In genomic region chr6:157609556-157609955, GRCh38 we compare ENCODE assay signal across 22 cellular contexts.
"Had no signal": no experiment of that assay in that cellular context is flagged by ENCODE, and none has a peak within 500 bp of the region (broad histone marks: within the 10 kb centered on the region; RNA-seq: fewer than 3 reads in every experiment).

No MANE protein-coding gene starts in this region.

- H3K27ac ChIP-seq: heart left ventricle, parathyroid adenoma, psoas muscle, sigmoid colon, skin epidermis, tibial artery, upper lobe of left lung had no signal

- H3K4me3 ChIP-seq: heart left ventricle, psoas muscle, sigmoid colon, skin epidermis, tibial artery, upper lobe of left lung, uterus had no signal

- H3K27me3 Mint-ChIP-seq: natural killer cell treated with Interleukin-12 subunit alpha and Interleukin-12 subunit beta and Interleukin-15 and Interleukin-18, amount 100 ng/mL, for 72 hours had no signal

- H3K9me3 ChIP-seq: heart left ventricle, psoas muscle, sigmoid colon, tibial artery, upper lobe of left lung, uterus had no signal

- H3K36me3 ChIP-seq: heart left ventricle, sigmoid colon, upper lobe of left lung, uterus had no signal

- H3K9me3 Mint-ChIP-seq: mesothelial cell of epicardium; natural killer cell treated with Interleukin-12 subunit alpha and Interleukin-12 subunit beta and Interleukin-15 and Interleukin-18, amount 100 ng/mL, for 72 hours had no signal

- H2AFZ ChIP-seq: parathyroid adenoma had no signal

- H3K4me3 Mint-ChIP-seq: mesothelial cell of epicardium; natural killer cell treated with Interleukin-12 subunit alpha and Interleukin-12 subunit beta and Interleukin-15 and Interleukin-18, amount 100 ng/mL, for 72 hours had no signal

- H3K27me3 ChIP-seq: heart left ventricle, sigmoid colon, tibial artery, upper lobe of left lung, uterus had no signal

- FAIRE-seq: endometrium, frontal cortex had no signal

- H3K27ac Mint-ChIP-seq: mesothelial cell of epicardium had no signal

- H3K4me1 ChIP-seq: psoas muscle, sigmoid colon, tibial artery, uterus had no signal

- H3K9ac ChIP-seq: parathyroid adenoma had no signal

- DNase-seq: effector memory CD4-positive, alpha-beta T cell; heart left ventricle; hypothalamus; islet precursor cell; mammary epithelial cell; psoas muscle; retina; sigmoid colon; stimulated activated CD4-positive, alpha-beta T cell treated with anti-CD3 and anti-CD28 coated beads, Interleukin-2, amount 100 ng/mL, for 24 hours; stimulated activated CD4-positive, alpha-beta T cell treated with anti-CD3 and anti-CD28 coated beads, Interleukin-4, amount 100 ng/mL, for 4 hours; stimulated activated naive CD8-positive, alpha-beta T cell treated with anti-CD3 and anti-CD28 coated beads, Interleukin-15, Interleukin-2, amounts not matched to agents 100 U/mL and 50 U/mL, for 24 hours; upper lobe of left lung; uterus had no signal

- H3K36me3 Mint-ChIP-seq: mesothelial cell of epicardium; natural killer cell treated with Interleukin-12 subunit alpha and Interleukin-12 subunit beta and Interleukin-15 and Interleukin-18, amount 100 ng/mL, for 72 hours had no signal

- ATAC-seq: esophagus mucosa; heart left ventricle; left lobe of liver; natural killer cell treated with Interleukin-12 subunit alpha and Interleukin-12 subunit beta and Interleukin-15 and Interleukin-18, amount 100 ng/mL, for 72 hours; psoas muscle; stimulated activated naive CD8-positive, alpha-beta T cell treated with anti-CD3 and anti-CD28 coated beads, Interleukin-15, Interleukin-2, amounts not matched to agents 100 U/mL and 50 U/mL, for 24 hours had no signal
